ENCODE assay signal across 1 cellular context in genomic region chr5:111224561-111224989, GRCh38.
TF ChIP-seq lines count a peak whose summit lies in the region.

No MANE protein-coding gene starts in this region.

TF ChIP-seq in HEK293, 187 proteins besides CTCF, POLR2A, EP300 and RAD21 (continued from another document and continues in another):
- TF ChIP-seq ZNF785 (tag by site-specific recombination; IDR thresholded peaks at IDR 0.05) (no peak), ZNF580 (tag by site-specific recombination; IDR thresholded peaks at IDR 0.05) (peak; percentile 69; the same call in 1 of the 2 replicates), ZNF501 (tag by site-specific recombination; IDR thresholded peaks at IDR 0.05) (0 out of 2 replicates have a peak, but pooled peaks have one; percentile 45), ZNF16 (tag by site-specific recombination; IDR thresholded peaks at IDR 0.05; ENCODE audit: low read depth) (no peak), ZNF366 (tag by site-specific recombination; conservative IDR thresholded peaks at IDR 0.05) (peak; percentile 40), ZBTB17 (tag by site-specific recombination; IDR thresholded peaks at IDR 0.05) (no peak), ZNF777 (tag by site-specific recombination; IDR thresholded peaks at IDR 0.05; ENCODE audit: borderline replicate concordance) (peak; percentile 86; the same call in 1 of the 2 replicates), ZNF521 (tag by site-specific recombination; IDR thresholded peaks at IDR 0.05) (no peak), ZNF202 (tag by site-specific recombination; IDR thresholded peaks at IDR 0.05; ENCODE audit: borderline replicate concordance) (no peak), ZNF626 (tag by site-specific recombination; IDR thresholded peaks at IDR 0.05) (no peak), ZNF155 (tag by site-specific recombination; IDR thresholded peaks at IDR 0.05) (no peak), ZNF426 (tag by site-specific recombination; IDR thresholded peaks at IDR 0.05) (no peak), OSR2 (tag by site-specific recombination; IDR thresholded peaks at IDR 0.05) (no peak), BCL11A (tag by site-specific recombination; IDR thresholded peaks at IDR 0.05; ENCODE audit: low read depth) (no peak), ZNF266 (tag by site-specific recombination; IDR thresholded peaks at IDR 0.05; ENCODE audit: low read depth) (no peak), ZBTB26 (tag by site-specific recombination; optimal IDR thresholded peaks at IDR 0.05) (peak; percentile 55), ZEB2 (tag by site-specific recombination; IDR thresholded peaks at IDR 0.05) (no peak), ZNF175 (tag by site-specific recombination; IDR thresholded peaks at IDR 0.05) (no peak), ZBTB11 (tag by site-specific recombination; conservative IDR thresholded peaks at IDR 0.05; ENCODE audit: low read depth) (peak; percentile 61), ZSCAN16 (tag by site-specific recombination; IDR thresholded peaks at IDR 0.05) (peak; percentile 20; the same call in 1 of the 2 replicates), ZNF26 (tag by site-specific recombination; IDR thresholded peaks at IDR 0.05) (no peak), EGR2 (tag by site-specific recombination; IDR thresholded peaks at IDR 0.05; ENCODE audit: low read depth) (peak; percentile 46), ZNF174 (tag by site-specific recombination; IDR thresholded peaks at IDR 0.05) (no peak), HOXD13 (CRISPR knock-in tag; IDR thresholded peaks at IDR 0.05; ENCODE audit: borderline replicate concordance) (no peak), ZBTB6 (tag by site-specific recombination; IDR thresholded peaks at IDR 0.05) (no peak), MYNN (tag by site-specific recombination; IDR thresholded peaks at IDR 0.05; ENCODE audit: borderline replicate concordance) (no peak), ZNF449 (tag by site-specific recombination; IDR thresholded peaks at IDR 0.05) (peak; percentile 16; the same call in 1 of the 2 replicates), ZSCAN5A (tag by site-specific recombination; IDR thresholded peaks at IDR 0.05) (0 out of 2 replicates have a peak, but pooled peaks have one; percentile 25), ZNF341 (tag by site-specific recombination; IDR thresholded peaks at IDR 0.05; ENCODE audit: low read depth) (peak; percentile 12; the same call in 1 of the 2 replicates), TRIM28 (IDR thresholded peaks at IDR 0.05; ENCODE audit: borderline replicate concordance, low read length) (no peak), ZBTB8A (tag by site-specific recombination; IDR thresholded peaks at IDR 0.05) (no peak), ZNF747 (tag by site-specific recombination; IDR thresholded peaks at IDR 0.05) (no peak), ZNF664 (tag by site-specific recombination; IDR thresholded peaks at IDR 0.05) (no peak), ZNF514 (tag by site-specific recombination; IDR thresholded peaks at IDR 0.05) (no peak), SALL2 (tag by site-specific recombination; IDR thresholded peaks at IDR 0.05; ENCODE audit: borderline replicate concordance) (no peak), ZSCAN18 (tag by site-specific recombination; IDR thresholded peaks at IDR 0.05) (no peak), ZNF518A (tag by site-specific recombination; conservative IDR thresholded peaks at IDR 0.05; ENCODE audit: low read depth) (no peak), ZNF10 (tag by site-specific recombination; IDR thresholded peaks at IDR 0.05) (no peak), ZFP41 (tag by site-specific recombination; IDR thresholded peaks at IDR 0.05; ENCODE audit: borderline replicate concordance) (no peak), BCL11B (tag by site-specific recombination; IDR thresholded peaks at IDR 0.05; ENCODE audit: low read depth) (no peak), ZFHX2 (tag by site-specific recombination; conservative IDR thresholded peaks at IDR 0.05) (no peak), PRDM1 (tag by site-specific recombination; IDR thresholded peaks at IDR 0.05) (no peak), ZNF621 (tag by site-specific recombination; IDR thresholded peaks at IDR 0.05) (no peak), ZNF600 (tag by site-specific recombination; IDR thresholded peaks at IDR 0.05) (peak; percentile 74), ZNF776 (tag by site-specific recombination; IDR thresholded peaks at IDR 0.05; ENCODE audit: borderline replicate concordance) (no peak), ZNF2 (tag by site-specific recombination; IDR thresholded peaks at IDR 0.05) (0 out of 2 replicates have a peak, but pooled peaks have one; percentile 33), ZNF423 (tag by site-specific recombination; IDR thresholded peaks at IDR 0.05) (peak; percentile 25; the same call in 1 of the 2 replicates), YY2 (tag by site-specific recombination; IDR thresholded peaks at IDR 0.05) (no peak), ZNF48 (tag by site-specific recombination; IDR thresholded peaks at IDR 0.05) (no peak), ZBTB21 (tag by site-specific recombination; IDR thresholded peaks at IDR 0.05) (no peak)
